8 cellular contexts compared by ENCODE assay signal in the genomic region with DNA sequence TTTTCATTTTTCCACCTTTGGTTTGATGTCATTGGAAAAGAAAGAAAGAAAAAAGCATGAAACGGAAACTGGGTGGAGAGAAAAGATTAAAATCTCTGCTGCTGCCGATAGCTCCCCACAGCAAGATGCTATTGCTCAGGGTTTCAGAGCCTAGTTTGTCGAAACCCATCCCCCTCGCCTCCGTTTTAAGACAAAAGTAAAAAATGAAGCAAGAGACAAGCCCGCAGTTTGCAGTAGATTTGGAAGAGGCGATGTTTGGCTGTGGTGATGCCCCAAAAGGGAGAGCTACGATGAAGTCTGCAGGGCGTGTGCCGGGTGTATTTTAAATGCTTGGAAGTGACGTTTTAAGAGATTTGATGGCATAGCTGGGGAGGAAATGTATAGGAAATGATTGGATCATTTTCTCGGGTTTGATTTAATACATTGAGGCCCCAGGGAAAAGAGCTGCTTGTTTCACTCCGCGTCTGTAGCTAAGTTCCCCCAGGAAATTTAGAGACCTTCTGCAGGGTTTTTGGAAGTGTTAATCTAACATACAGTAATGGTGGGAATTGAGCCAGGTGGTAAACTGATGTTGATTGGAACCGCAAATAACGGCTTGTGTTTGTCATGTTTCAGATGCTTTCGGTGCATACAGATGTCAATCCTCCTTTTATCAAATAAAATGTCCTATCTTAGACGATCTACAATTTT. TPM values are rescaled to one million over a fixed set of nuclear protein-coding genes. Genes with fewer than 3 reads are reported as not detected.
DNase-seq lines count a peak whose midpoint lies in the region; ATAC-seq and TF ChIP-seq lines count a peak whose summit lies in the region.

No MANE protein-coding gene starts in this region.

- DNase-seq in Ammon's horn (ENCODE audit: low spot score) (peak; percentile 23), RPMI7951 (ENCODE audit: low read depth) (peak; percentile 21), coronary artery (ENCODE audit: low spot score) (no peak), lower lobe of right lung (no peak)

- H3K9me3 ChIP-seq in lower lobe of right lung (no peaks in the 10 kb centered on the region), thymus (ENCODE audit: control insufficient read depth) (no peaks in the 10 kb centered on the region)

- intact Hi-C loops in lower lobe of right lung (cut with DNase I), result no loop called here

- no peaks in the 10 kb centered on the region for H3K27me3 ChIP-seq in lower lobe of right lung (ENCODE audit: low read depth)
- H3K27me3 ChIP-seq in thymus (ENCODE audit: control insufficient read depth, insufficient read depth), result no peaks in the 10 kb centered on the region

- ATAC-seq in GM21381 (IDR thresholded peaks at IDR 0.05; ENCODE audit: unreplicated experiment) (peak; percentile 5), lower lobe of right lung (peak in 1 of 2 donors; percentile 4), GM18520 (IDR thresholded peaks at IDR 0.05; ENCODE audit: unreplicated experiment) (no peak), GM21360 (IDR thresholded peaks at IDR 0.05; ENCODE audit: unreplicated experiment) (no peak)

- no peak for TF ChIP-seq CTCF in coronary artery (IDR thresholded peaks at IDR 0.05)
- no peak for TF ChIP-seq CTCF in lower lobe of right lung (IDR thresholded peaks at IDR 0.05)

- H3K4me1 ChIP-seq in lower lobe of right lung (peaks cover 19% of the 10 kb centered on the region), thymus (ENCODE audit: control insufficient read depth, insufficient read depth, low read length) (peaks cover 14% of the 10 kb centered on the region)

- H3K4me3 ChIP-seq in coronary artery (peak overlapping the region; percentile 84), lower lobe of right lung (peak overlapping the region; percentile 84), thymus (ENCODE audit: low read length) (peak overlapping the region; percentile 91)

- H3K27ac ChIP-seq in coronary artery, result peak overlapping the region; percentile 99
- peak overlapping the region; percentile 99 for H3K27ac ChIP-seq in lower lobe of right lung
- peak overlapping the region; percentile 100 for H3K27ac ChIP-seq in thymus (ENCODE audit: low read depth)

- WGBS in thymus, result 3% methylated on average over 18 of the region's 18 CpGs

- H3K36me3 ChIP-seq in lower lobe of right lung, result no peaks in the 10 kb centered on the region
- H3K36me3 ChIP-seq in thymus (ENCODE audit: control insufficient read depth, insufficient read depth), result no peaks in the 10 kb centered on the region

RNA-seq across cellular contexts. Expression of a gene that starts 0.9 kb away (rescaled TPM):
- total RNA-seq in RPMI7951 (2014; rRNA removed; shearing (Covaris generic)), result 60.0 and 61.6 TPM in 2 replicates
- total RNA-seq in lower lobe of right lung, result 70.5 TPM
- polyA plus RNA-seq in thymus, result 121 TPM

Comparison
In these comparisons a context has a peak if more than half of its experiments do, and no peak if none do; other contexts are left out.
1. DNase-seq: peak in Ammon's horn (single experiment) and RPMI7951 (single experiment); none in coronary artery (single experiment) and lower lobe of right lung (single experiment).
2. Peak in every context shown above with its lines, with median percentiles within 50 percentile points of each other: H3K27ac ChIP-seq and H3K4me3 ChIP-seq.